ENCODE assay signal across 1 cellular context in the genomic region with DNA sequence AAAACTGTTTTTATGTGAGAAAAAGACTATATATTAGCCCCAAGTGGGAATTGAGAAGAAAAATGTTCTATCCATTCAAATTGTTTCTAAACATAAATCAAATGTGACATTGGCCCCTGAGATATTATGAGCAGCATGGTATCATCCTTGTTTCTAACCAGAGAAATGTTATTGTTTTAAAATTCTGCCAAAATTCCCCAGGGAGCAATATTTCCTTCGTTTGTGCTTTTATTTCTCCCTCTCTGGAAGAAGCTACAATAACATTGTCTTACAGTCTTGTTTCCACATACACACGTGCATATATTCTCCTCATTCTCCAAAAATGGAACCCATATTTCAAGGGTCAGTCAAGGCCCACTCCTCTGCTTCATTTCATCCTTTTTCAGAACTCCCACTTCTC.
TF ChIP-seq lines count a peak whose summit lies in the region.

No MANE protein-coding gene starts in this region.

TF ChIP-seq in HepG2, 621 proteins besides CTCF, POLR2A, EP300 and RAD21:
- TF ChIP-seq LCORL (IDR thresholded peaks at IDR 0.05) (no peak), LCORL (CRISPR knock-in tag; IDR thresholded peaks at IDR 0.05) (no peak), CREM (IDR thresholded peaks at IDR 0.05) (no peak), CREM (CRISPR knock-in tag; IDR thresholded peaks at IDR 0.05) (no peak), MIER3 (CRISPR knock-in tag; IDR thresholded peaks at IDR 0.05; ENCODE audit: borderline replicate concordance) (no peak), ZBTB38 (CRISPR knock-in tag; IDR thresholded peaks at IDR 0.05) (no peak), MBNL3 (CRISPR knock-in tag; conservative IDR thresholded peaks at IDR 0.05) (no peak), DR1 (CRISPR knock-in tag; IDR thresholded peaks at IDR 0.05) (no peak), ADNP (CRISPR knock-in tag; IDR thresholded peaks at IDR 0.05) (no peak), KDM4B (CRISPR knock-in tag; IDR thresholded peaks at IDR 0.05) (no peak), TOE1 (CRISPR knock-in tag; IDR thresholded peaks at IDR 0.05) (no peak), ZNF678 (CRISPR knock-in tag; IDR thresholded peaks at IDR 0.05) (no peak), ZNF317 (CRISPR knock-in tag; IDR thresholded peaks at IDR 0.05) (no peak), YY1 (IDR thresholded peaks at IDR 0.05; ENCODE audit: insufficient read depth, insufficient replicate concordance, low read depth, low read length) (no peak)
- TF ChIP-seq, protein P1, sequence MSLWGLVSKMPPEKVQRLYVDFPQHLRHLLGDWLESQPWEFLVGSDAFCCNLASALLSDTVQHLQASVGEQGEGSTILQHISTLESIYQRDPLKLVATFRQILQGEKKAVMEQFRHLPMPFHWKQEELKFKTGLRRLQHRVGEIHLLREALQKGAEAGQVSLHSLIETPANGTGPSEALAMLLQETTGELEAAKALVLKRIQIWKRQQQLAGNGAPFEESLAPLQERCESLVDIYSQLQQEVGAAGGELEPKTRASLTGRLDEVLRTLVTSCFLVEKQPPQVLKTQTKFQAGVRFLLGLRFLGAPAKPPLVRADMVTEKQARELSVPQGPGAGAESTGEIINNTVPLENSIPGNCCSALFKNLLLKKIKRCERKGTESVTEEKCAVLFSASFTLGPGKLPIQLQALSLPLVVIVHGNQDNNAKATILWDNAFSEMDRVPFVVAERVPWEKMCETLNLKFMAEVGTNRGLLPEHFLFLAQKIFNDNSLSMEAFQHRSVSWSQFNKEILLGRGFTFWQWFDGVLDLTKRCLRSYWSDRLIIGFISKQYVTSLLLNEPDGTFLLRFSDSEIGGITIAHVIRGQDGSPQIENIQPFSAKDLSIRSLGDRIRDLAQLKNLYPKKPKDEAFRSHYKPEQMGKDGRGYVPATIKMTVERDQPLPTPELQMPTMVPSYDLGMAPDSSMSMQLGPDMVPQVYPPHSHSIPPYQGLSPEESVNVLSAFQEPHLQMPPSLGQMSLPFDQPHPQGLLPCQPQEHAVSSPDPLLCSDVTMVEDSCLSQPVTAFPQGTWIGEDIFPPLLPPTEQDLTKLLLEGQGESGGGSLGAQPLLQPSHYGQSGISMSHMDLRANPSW (CRISPR knock-in tag; IDR thresholded peaks at IDR 0.05; ENCODE audit: borderline replicate concordance) = no peak
